In the genomic region with DNA sequence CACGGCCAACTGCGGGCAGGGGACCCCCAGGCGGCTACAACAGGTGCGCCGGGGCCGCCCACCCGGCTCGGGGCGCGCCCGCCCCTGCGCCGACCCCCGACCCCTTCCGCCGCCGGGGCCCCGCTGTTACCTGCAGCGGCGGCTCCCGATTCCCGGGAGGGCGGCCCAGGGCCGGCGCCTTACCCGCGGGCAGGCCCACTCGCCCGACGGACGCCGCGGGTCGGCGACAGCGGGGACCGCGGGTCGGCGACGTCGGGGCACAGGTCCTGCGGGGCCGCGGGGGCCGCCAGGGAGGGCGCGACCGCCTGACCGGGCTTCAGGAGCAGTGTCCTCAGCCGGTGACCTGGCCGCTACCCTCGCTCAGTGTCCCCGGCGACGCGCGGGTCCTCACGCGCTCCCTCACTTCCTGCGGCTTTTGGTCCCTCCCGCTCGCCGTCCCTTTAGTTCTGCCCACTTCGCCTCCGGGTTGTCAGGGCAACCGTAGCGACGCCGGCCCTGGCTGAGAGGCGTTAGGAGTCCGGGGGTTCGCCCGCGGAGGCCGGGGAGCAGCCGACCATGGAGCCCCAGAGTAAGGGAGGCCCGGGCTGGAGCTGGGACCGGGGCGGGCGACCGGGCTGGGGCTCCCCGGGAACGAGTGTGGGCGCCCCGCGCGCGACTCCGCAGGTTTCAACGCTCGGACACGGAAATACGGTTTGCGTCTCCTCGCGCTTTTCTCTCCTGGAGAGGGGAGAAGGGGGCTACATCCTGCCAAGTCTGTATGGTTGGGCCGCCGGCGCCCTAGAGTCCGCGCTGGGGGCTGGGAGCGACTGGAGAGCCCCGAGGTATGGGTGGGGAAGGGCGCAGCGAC, we compare ENCODE assay signal across 8 cellular contexts. TPM values are rescaled to one million over a fixed set of nuclear protein-coding genes. Genes with fewer than 3 reads are reported as not detected.
DNase-seq lines count a peak whose midpoint lies in the region; ATAC-seq, FAIRE-seq and TF ChIP-seq lines count a peak whose summit lies in the region.
"Not testable (repeated sequence)": the region's sequence is repeated elsewhere in the genome, so short reads cannot be mapped to it uniquely, and the experiment has no call there.

Gene FANK1 (plus strand): TSS at position 477 of the 847 bp plus-strand sequence. CDS start 79 bp downstream, at position 556.

- not testable (repeated sequence) for H3K9me3 ChIP-seq in esophagus squamous epithelium; mucosa of rectum (ENCODE audit: control insufficient read depth in 2 of 2, low read length in 2 of 2)

- peaks cover 24% of the 10 kb centered on the region for H3K27me3 Mint-ChIP-seq in activated T-cell treated with anti-CD3 and anti-CD28 coated beads, Interleukin-2, amount 50 U/mL, for 72 hours (ENCODE audit: low read depth)

- peak within 1 kb of the TSS; percentile 91 to 98 for H3K4me3 Mint-ChIP-seq in activated T-cell treated with anti-CD3 and anti-CD28 coated beads, Interleukin-2, amount 50 U/mL, for 72 hours

- not testable (repeated sequence) for H3K36me3 ChIP-seq in esophagus squamous epithelium; mucosa of rectum (ENCODE audit: control insufficient read depth in 2 of 2, insufficient read depth in 2 of 2, low read length in 2 of 2)

- H3K9ac ChIP-seq in mucosa of rectum (ENCODE audit: low read depth in 1 of 2, low read length in 2 of 2), result peak within 1 kb of the TSS; percentile 88 to 89

- DNase-seq in D341Med (ENCODE audit: low spot score) (peak; percentile 71), HUDEP-2 (lab: John Stamatoyannopoulos, UW; ENCODE audit: unreplicated experiment in 76 of 76) (peak in 75 of 76 experiments; percentile 3 to 87 (median 74)), RCC 7860 (ENCODE audit: low spot score) (peak; percentile 69), esophagus squamous epithelium (lab: John Stamatoyannopoulos, UW) (peak; percentile 23)
- peak; percentile 86 to 89 for DNase-seq in activated T-cell treated with anti-CD3 and anti-CD28 coated beads, Interleukin-2, amount 50 U/mL, for 72 hours
- DNase-seq in stimulated activated CD8-positive, alpha-beta memory T cell treated with anti-CD3 and anti-CD28 coated beads, Interleukin-2, amount 100 ng/mL, for 1 hour (ENCODE audit: low read depth in 2 of 2), result peak; percentile 50 to 62

- not testable (repeated sequence) for H3K27me3 ChIP-seq in esophagus squamous epithelium; mucosa of rectum (ENCODE audit: control insufficient read depth in 2 of 2, insufficient read depth in 2 of 2, low read length in 2 of 2)

- H3K4me1 ChIP-seq in esophagus squamous epithelium, result peaks cover 0 to 26% (median 0%) of the 10 kb centered on the region in 3 donors
- not testable (repeated sequence) for H3K4me1 ChIP-seq in mucosa of rectum (ENCODE audit: control insufficient read depth in 2 of 2, insufficient read depth in 2 of 2, low read length in 2 of 2)

- H3K9me3 Mint-ChIP-seq in activated T-cell treated with anti-CD3 and anti-CD28 coated beads, Interleukin-2, amount 50 U/mL, for 72 hours, result not testable (repeated sequence)

- H3K27ac ChIP-seq in esophagus squamous epithelium (peak within 1 kb of the TSS; percentile 88 to 92 (median 90)), mucosa of rectum (ENCODE audit: low read depth in 2 of 2, low read length in 2 of 2) (peak within 1 kb of the TSS; percentile 85 to 89)

- intact Hi-C loops in esophagus squamous epithelium (cut with DNase I), result not testable (repeated sequence)

- ATAC-seq in GM21526 (IDR thresholded peaks at IDR 0.05; ENCODE audit: low FRiP score, unreplicated experiment), result peak; percentile 91
- peak; percentile 90 to 91 for ATAC-seq in activated T-cell treated with anti-CD3 and anti-CD28 coated beads, Interleukin-2, amount 50 U/mL, for 72 hours (replicated peaks in 1 of 2)

- H3K4me3 ChIP-seq in esophagus squamous epithelium, result peak within 1 kb of the TSS; percentile 49 to 97 (median 84)
- H3K4me3 ChIP-seq in mucosa of rectum (ENCODE audit: low read length in 2 of 2), result peak within 1 kb of the TSS; percentile 77 to 82

- 44 to 53% methylated on average over 41 to 43 of the region's 106 CpGs for WGBS in esophagus squamous epithelium, 2 donors

- peak in 3 of 4 donors; percentile 12 to 79 (median 47) for TF ChIP-seq POLR2A in esophagus squamous epithelium (IDR thresholded peaks at IDR 0.05)

- not testable (repeated sequence) for TF ChIP-seq CTCF in esophagus squamous epithelium (IDR thresholded peaks at IDR 0.05)

- not testable (repeated sequence) for H3K4me1 Mint-ChIP-seq in activated T-cell treated with anti-CD3 and anti-CD28 coated beads, Interleukin-2, amount 50 U/mL, for 72 hours (ENCODE audit: low read depth)

- not testable (repeated sequence) for FAIRE-seq in RCC 7860 (lab: Jason Lieb, UNC)

- H3K36me3 Mint-ChIP-seq in activated T-cell treated with anti-CD3 and anti-CD28 coated beads, Interleukin-2, amount 50 U/mL, for 72 hours (ENCODE audit: insufficient read depth in 2 of 2), result not testable (repeated sequence)

- H3K27ac Mint-ChIP-seq in activated T-cell treated with anti-CD3 and anti-CD28 coated beads, Interleukin-2, amount 50 U/mL, for 72 hours, result peak within 1 kb of the TSS; percentile 84

RNA-seq across cellular contexts. Expression of gene FANK1, which starts in this region (rescaled TPM):
- total RNA-seq in activated T-cell treated with anti-CD3 and anti-CD28 coated beads, Interleukin-2, amount 50 U/mL, for 72 hours, result 1 to 10 TPM in 1 of 2 donors, not detected in 1; 1.1 TPM
- total RNA-seq in esophagus squamous epithelium, result 1 to 10 TPM; 1.7 to 7.7 (median 3.8) TPM

Comparison
In these comparisons a context has a peak if more than half of its experiments do, and no peak if none do; other contexts are left out.
1. Peak in every context shown above with its lines: DNase-seq, ATAC-seq, H3K4me3 ChIP-seq and H3K27ac ChIP-seq.
2. DNase-seq: peak in every context shown above with its lines; median percentile 88 in activated T-cell treated with anti-CD3 and anti-CD28 coated beads, Interleukin-2, amount 50 U/mL, for 72 hours; 74 in HUDEP-2; 71 in D341Med; 69 in RCC 7860; 56 in stimulated activated CD8-positive, alpha-beta memory T cell treated with anti-CD3 and anti-CD28 coated beads, Interleukin-2, amount 100 ng/mL, for 1 hour; 23 in esophagus squamous epithelium.